In the genomic region with DNA sequence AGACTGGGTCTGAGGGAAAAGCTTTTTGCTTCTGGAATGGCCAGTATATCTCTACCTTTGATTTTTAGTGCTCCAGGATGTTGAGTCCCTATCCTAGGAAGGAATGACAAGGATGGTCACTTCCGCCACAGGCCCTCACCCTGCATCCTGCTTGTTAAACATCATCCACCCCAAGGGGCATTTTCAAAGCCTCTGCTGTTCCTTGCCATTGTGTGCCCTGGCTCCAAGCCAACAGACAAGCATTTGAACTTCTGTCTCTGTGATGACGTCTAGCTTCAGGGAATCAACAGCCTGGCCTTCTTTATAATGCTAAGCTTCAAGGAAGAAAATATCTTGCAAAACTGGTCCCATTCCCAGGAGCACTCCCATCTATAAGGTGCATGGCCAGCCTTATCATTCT, we compare ENCODE assay signal across 18 cellular contexts. TPM values are rescaled to one million over a fixed set of nuclear protein-coding genes. Genes with fewer than 3 reads are reported as not detected.
DNase-seq lines count a peak whose midpoint lies in the region; ATAC-seq and TF ChIP-seq lines count a peak whose summit lies in the region.
"Had no signal": no experiment of that assay in that cellular context is flagged by ENCODE, and none has a peak within 500 bp of the region (broad histone marks: within the 10 kb centered on the region; RNA-seq: fewer than 3 reads in every experiment).

No MANE protein-coding gene starts in this region.

- DNase-seq in heart right ventricle = peak; percentile 23 to 38
- DNase-seq in Right ventricle myocardium inferior (ENCODE audit: missing footprints) = no peak
- DNase-seq in breast epithelium (ENCODE audit: low spot score in 2 of 2) = no peak
- DNase-seq in left lobe of liver (ENCODE audit: low spot score) = no peak
- DNase-seq in AG08395 (ENCODE audit: low spot score) = no peak
- DNase-seq in DMS79 (lab: John Stamatoyannopoulos, UW) = no peak
- DNase-seq in NCI-H2107 (lab: John Stamatoyannopoulos, UW) = no peak
- no peak for DNase-seq in posterior vena cava (ENCODE audit: low spot score)
- DNase-seq: activated CD8-positive, alpha-beta T cell treated with anti-CD3 and anti-CD28 coated beads for 36 hours; activated naive CD8-positive, alpha-beta T cell treated with anti-CD3 and anti-CD28 coated beads, Interleukin-2, amount 50 U/mL, for 24 hours; Calu3; endodermal cell; foreskin keratinocyte; Kasumi-1; stimulated activated CD4-positive, alpha-beta T cell treated with anti-CD3 and anti-CD28 coated beads, Interleukin-4, amount 100 ng/mL, for 1 hour had no signal

- no peak overlapping the region for H3K4me3 ChIP-seq in heart right ventricle
- H3K4me3 ChIP-seq in breast epithelium = no peak overlapping the region
- H3K4me3 ChIP-seq: suprapubic skin had no signal

- ATAC-seq in heart right ventricle (peak in 6 of 8 donors; percentile 53 to 80 (median 68)), Right ventricle myocardium inferior (no peak), left lobe of liver (peak; percentile 37)
- ATAC-seq: activated CD8-positive, alpha-beta T cell treated with anti-CD3 and anti-CD28 coated beads for 36 hours; activated naive CD8-positive, alpha-beta T cell treated with anti-CD3 and anti-CD28 coated beads, Interleukin-2, amount 50 U/mL, for 24 hours; foreskin keratinocyte; sciatic nerve had no signal

- H3K9me3 ChIP-seq in heart right ventricle = no peaks in the 10 kb centered on the region
- no peaks in the 10 kb centered on the region for H3K9me3 ChIP-seq in breast epithelium
- H3K9me3 ChIP-seq: suprapubic skin had no signal

- H3K27ac ChIP-seq in heart right ventricle = peak overlapping the region in 7 of 10 donors; percentile 5 to 61 (median 33)
- H3K27ac ChIP-seq in breast epithelium = peak overlapping the region; percentile 22 to 26
- H3K27ac ChIP-seq: foreskin keratinocyte, suprapubic skin, VCaP had no signal

- TF ChIP-seq CTCF in heart right ventricle (IDR thresholded peaks at IDR 0.05) (no peak), breast epithelium (IDR thresholded peaks at IDR 0.05) (no peak)

- TF ChIP-seq POLR2A in breast epithelium (IDR thresholded peaks at IDR 0.05) = no peak

- intact Hi-C loops in heart right ventricle (cut with DNase I) (no loop called here), Right ventricle myocardium inferior (cut with DNase I) (no loop called here), breast epithelium (cut with DNase I; ENCODE audit: low total_unique reads) (no loop called here), posterior vena cava (cut with DNase I) (no loop called here)

- H3K4me1 ChIP-seq in heart right ventricle (peaks cover 0 to 12% (median 8%) of the 10 kb centered on the region in 9 donors), breast epithelium (no peaks in the 10 kb centered on the region)
- H3K4me1 ChIP-seq: foreskin keratinocyte, suprapubic skin had no signal

- 39 to 45% methylated on average over 2 of the region's 2 CpGs for WGBS in heart right ventricle, 2 donors

- H3K27me3 ChIP-seq in heart right ventricle = no peaks in the 10 kb centered on the region
- no peaks in the 10 kb centered on the region for H3K27me3 ChIP-seq in breast epithelium
- H3K27me3 ChIP-seq: suprapubic skin had no signal

- H3K36me3 ChIP-seq in heart right ventricle = no peaks in the 10 kb centered on the region
- H3K36me3 ChIP-seq in breast epithelium = no peaks in the 10 kb centered on the region
- H3K36me3 ChIP-seq: suprapubic skin had no signal

RNA-seq across cellular contexts. Expression of gene JAM2, which starts 12.3 kb away (rescaled TPM):
- 10 to 100 TPM; 27.6 to 54.4 (median 34.5) TPM for total RNA-seq in heart right ventricle
- polyA plus RNA-seq in heart right ventricle = 10 to 100 TPM; 15.3 to 37.7 TPM
- 38.2 TPM for total RNA-seq in Right ventricle myocardium inferior
- total RNA-seq in breast epithelium = 10 to 100 TPM in 2 of 3 donors, 1 to 10 TPM in 1; 7.8 to 16.1 (median 11.9) TPM
- total RNA-seq in left lobe of liver = 1.8 TPM
- 10 to 100 TPM; 17.2 to 18.9 TPM for total RNA-seq in posterior vena cava
- total RNA-seq: Calu3, foreskin keratinocyte had no signal
- polyA plus RNA-seq: foreskin keratinocyte had no signal

RNA-seq across cellular contexts. Expression of gene MRPL39, which starts 19.5 kb away (rescaled TPM):
- 10 to 100 TPM; 39.3 to 59.1 (median 51.3) TPM for total RNA-seq in heart right ventricle
- 10 to 100 TPM; 59.4 to 73.6 TPM for polyA plus RNA-seq in heart right ventricle
- total RNA-seq in Right ventricle myocardium inferior = 59.4 TPM
- total RNA-seq in breast epithelium = 10 to 100 TPM; 13.0 to 28.2 (median 26.5) TPM
- 17.4 TPM for total RNA-seq in left lobe of liver
- total RNA-seq in posterior vena cava = 10 to 100 TPM; 17.0 to 23.7 TPM

Comparison
In these comparisons a context has a peak if more than half of its experiments do, and no peak if none do; other contexts are left out.
1. DNase-seq: peak in heart right ventricle (2 of 2); none in Right ventricle myocardium inferior (single experiment), breast epithelium (0 of 2), left lobe of liver (single experiment), AG08395 (single experiment), DMS79 (single experiment), NCI-H2107 (single experiment) and posterior vena cava (single experiment).